ENCODE assay signal across 1 cellular context in the genomic region with DNA sequence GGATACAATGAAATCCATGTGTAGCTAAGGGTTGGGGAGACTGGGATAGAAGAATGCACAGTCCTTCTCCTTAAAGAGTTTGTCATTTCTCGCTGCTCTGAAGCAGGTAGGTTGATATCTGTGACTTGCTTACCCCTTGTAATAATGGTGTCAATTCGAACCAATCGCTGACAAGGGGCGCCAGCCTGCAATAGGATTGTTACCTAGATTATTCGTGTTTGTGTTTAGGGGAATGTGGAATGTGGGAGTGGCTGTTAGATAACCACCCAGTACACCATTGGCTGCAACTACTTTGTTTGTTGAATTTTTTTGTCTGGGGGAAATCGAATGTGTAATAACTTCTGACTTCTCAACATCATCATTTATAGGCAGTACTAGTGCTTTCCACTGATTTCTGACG.
TF ChIP-seq lines count a peak whose summit lies in the region.

No MANE protein-coding gene starts in this region.

TF ChIP-seq in H1, 55 proteins besides CTCF, POLR2A, EP300 and RAD21:
- TF ChIP-seq TEAD4 (IDR thresholded peaks at IDR 0.05; ENCODE audit: low read depth, low read length), result 0 out of 2 replicates have a peak, but pooled peaks have one; percentile 18
- no peak for TF ChIP-seq NANOG (IDR thresholded peaks at IDR 0.05; ENCODE audit: insufficient read depth, low read depth, low read length, poor library complexity, severe bottlenecking)
